8 cellular contexts compared by ENCODE assay signal in the genomic region with DNA sequence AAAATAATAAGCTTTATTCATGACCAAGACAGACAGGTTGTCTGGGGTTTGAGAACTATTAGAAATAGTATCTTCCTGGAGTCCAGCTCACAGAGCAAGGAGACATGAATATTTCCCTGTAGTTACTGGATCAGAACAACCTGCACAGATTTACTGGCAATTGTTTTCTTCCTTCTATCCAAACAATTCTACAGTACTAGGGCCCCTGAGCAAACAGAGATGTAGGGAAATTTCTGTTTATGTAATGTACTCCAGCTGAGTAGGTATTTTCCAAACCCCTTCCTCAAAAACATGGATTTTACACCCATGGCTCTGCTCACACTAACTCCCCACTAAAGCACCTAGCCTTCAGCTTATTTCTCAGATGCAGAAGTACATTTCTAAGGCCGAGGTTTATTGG.
"Had no signal": no experiment of that assay in that cellular context is flagged by ENCODE, and none has a peak within 500 bp of the region (broad histone marks: within the 10 kb centered on the region; RNA-seq: fewer than 3 reads in every experiment).

No MANE protein-coding gene starts in this region.

- H3K36me3 Mint-ChIP-seq: IgD-negative memory B cell had no signal

- H3K27ac Mint-ChIP-seq: IgD-negative memory B cell had no signal

- H3K4me3 ChIP-seq: K562 had no signal

- H3K9ac ChIP-seq: KMS-11 had no signal

- H3K27ac ChIP-seq: HL-60, KMS-11 had no signal

- H3K4me2 ChIP-seq: KMS-11 had no signal

- ATAC-seq: K562 had no signal

- FAIRE-seq: HTR-8/SVneo, K562 had no signal

- H3K4me3 Mint-ChIP-seq: IgD-negative memory B cell had no signal

- DNase-seq: IMR-90, KBM-7, KG1 had no signal

- H3K4me1 Mint-ChIP-seq: IgD-negative memory B cell had no signal
